ENCODE assay signal across 8 cellular contexts in the genomic region with DNA sequence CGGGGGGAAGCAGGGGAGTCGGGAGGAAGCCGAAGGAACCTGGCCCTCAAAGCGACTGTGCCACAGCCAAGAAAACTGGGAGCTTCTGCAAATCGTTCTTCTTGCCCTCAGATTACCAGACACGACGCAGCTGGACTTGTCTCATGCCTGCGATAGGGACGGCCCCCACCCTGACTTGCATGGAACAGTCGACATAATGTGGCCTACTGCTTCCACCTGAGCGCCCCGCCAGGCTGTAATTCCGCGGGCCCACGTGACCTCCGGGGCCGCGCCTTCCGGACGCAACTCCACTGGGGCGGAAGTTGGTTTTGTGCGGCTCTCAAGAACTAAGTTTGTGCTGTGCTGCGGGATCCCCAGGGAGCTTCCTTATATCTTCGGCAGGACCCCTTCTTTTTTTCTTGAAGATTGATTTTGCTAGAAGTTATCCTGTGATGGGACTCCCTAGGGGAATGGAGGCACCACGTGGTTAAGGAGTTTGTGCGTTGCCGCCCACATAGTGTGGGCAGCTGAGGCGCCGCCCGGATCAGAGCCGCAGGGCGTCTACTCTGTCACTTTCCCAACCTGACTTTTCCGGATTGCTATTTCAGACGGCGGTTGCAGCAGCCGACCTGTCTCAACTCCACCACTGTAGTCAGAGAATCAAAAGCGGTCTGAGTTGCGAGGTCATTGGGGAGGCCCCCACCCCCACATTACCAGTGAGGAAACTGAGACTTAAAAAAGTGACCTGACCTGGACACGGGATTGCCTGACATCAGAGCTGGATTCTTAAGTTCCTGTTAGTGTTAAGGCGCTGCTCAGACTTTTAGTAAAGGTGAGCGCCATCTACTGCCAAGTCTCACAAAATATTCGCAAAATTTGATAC. TPM values are rescaled to one million over a fixed set of nuclear protein-coding genes. Genes with fewer than 3 reads are reported as not detected.
A peak's percentile ranks its signal among the peaks of the same experiment; 100 is the strongest.
DNase-seq lines count a peak whose midpoint lies in the region; ATAC-seq and TF ChIP-seq lines count a peak whose summit lies in the region.

No MANE protein-coding gene starts in this region.

- H4K91ac ChIP-seq in trophoblast cell (ENCODE audit: low read depth, low read length): peak overlapping the region; percentile 94

- TF ChIP-seq POLR2A in transverse colon (IDR thresholded peaks at IDR 0.05): peak; percentile 73

- intact Hi-C loops in cardiac septum (cut with DNase I): loop anchor here (1.0 to 10.0 kb wide), 7 partner anchors 58 to 818 kb away; a partner anchor contains a TSS
- intact Hi-C loops in transverse colon (cut with DNase I; ENCODE audit: low total_unique reads): loop anchor here (5.0 kb wide), 1 partner anchor 196 kb away; no protein-coding TSS in a partner anchor

- H3K27me3 ChIP-seq in adipocyte (replicated peaks; ENCODE audit: control insufficient read depth, insufficient read depth, low read length) (no peaks in the 10 kb centered on the region), trophoblast cell (ENCODE audit: insufficient read depth, low read length) (no peaks in the 10 kb centered on the region), transverse colon (no peaks in the 10 kb centered on the region)

- peak; percentile 94 to 98 (median 98) for DNase-seq in NCI-H1417 (lab: John Stamatoyannopoulos, UW)
- DNase-seq in SW 1271 (lab: John Stamatoyannopoulos, UW): peak; percentile 81 to 95
- peak; percentile 96 for DNase-seq in adipocyte (ENCODE audit: low read depth)
- peak; percentile 97 for DNase-seq in cardiac septum (ENCODE audit: low spot score)
- peak; percentile 95 to 97 for DNase-seq in trophoblast cell
- peak; percentile 94 for DNase-seq in transverse colon

- no peak for TF ChIP-seq EP300 in transverse colon (IDR thresholded peaks at IDR 0.05; ENCODE audit: low read depth)

- peak; percentile 76 for ATAC-seq in HG02798 (IDR thresholded peaks at IDR 0.05; ENCODE audit: poor library complexity, unreplicated experiment)

- no peaks in the 10 kb centered on the region for H3K9me3 ChIP-seq in adipocyte (ENCODE audit: control insufficient read depth, low read length)
- no peaks in the 10 kb centered on the region for H3K9me3 ChIP-seq in trophoblast cell (ENCODE audit: insufficient read depth, low read depth, low read length)
- no peaks in the 10 kb centered on the region for H3K9me3 ChIP-seq in transverse colon

- H2BK5ac ChIP-seq in trophoblast cell (ENCODE audit: low read depth, low read length, poor library complexity): peak overlapping the region; percentile 94

- in situ Hi-C loops in transverse colon (cut with MboI; ENCODE audit: low pct_ligation_motif_present in 1 of 4, low pct_unique_long_range_greater_than_20kb in 1 of 4, low sequenced_read_pairs in 3 of 4): loop anchor here (5.0 to 25.0 kb wide), 7 partner anchors 72 to 846 kb away; a partner anchor contains a TSS

- H3K4me2 ChIP-seq in trophoblast cell (ENCODE audit: low read length): peak overlapping the region; percentile 72

- H3K23ac ChIP-seq in trophoblast cell (ENCODE audit: low read length): no peak overlapping the region

- H3K4me3 ChIP-seq in adipocyte (ENCODE audit: low read length) (peak overlapping the region; percentile 100), trophoblast cell (ENCODE audit: low read depth, low read length) (peak overlapping the region; percentile 97), transverse colon (peak overlapping the region; percentile 33 to 99 (median 64))

- peak overlapping the region; percentile 77 for H2AFZ ChIP-seq in trophoblast cell (ENCODE audit: insufficient read depth, low read length, poor library complexity)

- peak overlapping the region; percentile 12 for H2BK12ac ChIP-seq in trophoblast cell (ENCODE audit: low read length)

- H2AK5ac ChIP-seq in trophoblast cell (ENCODE audit: low read length): no peak overlapping the region

- H3K79me2 ChIP-seq in trophoblast cell (ENCODE audit: control insufficient read depth, insufficient read depth, low read length, poor library complexity): peaks cover 12% of the 10 kb centered on the region

- peak overlapping the region; percentile 78 for H3K14ac ChIP-seq in trophoblast cell (ENCODE audit: low read length)

- H3K27ac ChIP-seq in trophoblast cell (ENCODE audit: low read depth, low read length): peak overlapping the region; percentile 98
- peak overlapping the region; percentile 97 to 100 (median 99) for H3K27ac ChIP-seq in transverse colon

- peak overlapping the region; percentile 73 for H3K18ac ChIP-seq in trophoblast cell (ENCODE audit: low read length)

- H2BK120ac ChIP-seq in trophoblast cell (ENCODE audit: insufficient read depth, low read length, poor library complexity): peak overlapping the region; percentile 87

- peaks cover 15% of the 10 kb centered on the region for H3K79me1 ChIP-seq in trophoblast cell (ENCODE audit: low read length)

- H3K4ac ChIP-seq in trophoblast cell (ENCODE audit: low read depth, low read length): peak overlapping the region; percentile 5

- peaks cover 11% of the 10 kb centered on the region for H3K36me3 ChIP-seq in adipocyte (ENCODE audit: control insufficient read depth, insufficient read depth, low read length, severe bottlenecking)
- peaks cover 2 to 3% of the 10 kb centered on the region in 2 experiments for H3K36me3 ChIP-seq in trophoblast cell (ENCODE audit: control insufficient read depth in 1 of 2, insufficient read depth in 2 of 2, low read length in 2 of 2)
- H3K36me3 ChIP-seq in transverse colon: no peaks in the 10 kb centered on the region

- H4K8ac ChIP-seq in trophoblast cell (ENCODE audit: low read depth, low read length): peak overlapping the region; percentile 75

- peak; percentile 43 for TF ChIP-seq CTCF in GM12874 (IDR thresholded peaks at IDR 0.05; ENCODE audit: insufficient read depth, low read depth, low read length)
- peak; percentile 31 to 73 (median 49) for TF ChIP-seq CTCF in transverse colon (IDR thresholded peaks at IDR 0.05)

- H3K9ac ChIP-seq in adipocyte (ENCODE audit: low read length): peak overlapping the region; percentile 98
- peak overlapping the region; percentile 97 for H3K9ac ChIP-seq in trophoblast cell (ENCODE audit: low read length)

- WGBS in trophoblast cell (ENCODE audit: extremely low coverage, insufficient coverage, insufficient read length): no CpG with 5 or more reads among the region's 42 CpGs
- WGBS in transverse colon (ENCODE audit: low coverage in 1 of 2), 2 donors: 1 to 2% methylated on average over 12 to 42 of the region's 42 CpGs

- H3K4me1 ChIP-seq in adipocyte (ENCODE audit: control insufficient read depth, insufficient read depth, low read length) (peaks cover 37% of the 10 kb centered on the region), trophoblast cell (ENCODE audit: control insufficient read depth in 1 of 2, insufficient read depth in 2 of 2, low read length in 2 of 2) (peaks cover 0 to 4% of the 10 kb centered on the region in 2 experiments), transverse colon (peaks cover 11 to 47% (median 30%) of the 10 kb centered on the region in 4 donors)

- H4K12ac ChIP-seq in trophoblast cell (ENCODE audit: low read depth, low read length): peak overlapping the region; percentile 66

RNA-seq across cellular contexts. Expression of a gene that starts 0.5 kb away (rescaled TPM):
- total RNA-seq in cardiac septum (137 TPM), transverse colon (100 to 1,000 TPM; 109 to 448 (median 313) TPM)
- polyA plus RNA-seq in trophoblast cell (2013): 180 and 183 TPM in 2 replicates

RNA-seq across cellular contexts. Expression of a gene that starts 57.6 kb away (rescaled TPM):
- total RNA-seq in cardiac septum: 1.2 TPM
- 0.47 and 0.63 TPM in 2 replicates for polyA plus RNA-seq in trophoblast cell (2013)
- total RNA-seq in transverse colon: 1 to 10 TPM in 2 of 4 donors, under 1 TPM in 1, not detected in 1; 0.64 to 4.0 (median 1.9) TPM

RNA-seq across cellular contexts. Expression of a gene that starts 57.7 kb away (rescaled TPM):
- total RNA-seq in cardiac septum (5.1 TPM), transverse colon (10 to 100 TPM in 3 of 4 donors, 1 to 10 TPM in 1; 9.4 to 34.5 (median 30.3) TPM)
- 9.5 and 9.7 TPM in 2 replicates for polyA plus RNA-seq in trophoblast cell (2013)

Comparison
In these comparisons a context has a peak if more than half of its experiments do, and no peak if none do; other contexts are left out.
1. Peak in every context shown above with its lines: DNase-seq, ATAC-seq, H3K4me3 ChIP-seq and H3K27ac ChIP-seq.